9 cellular contexts compared by ENCODE assay signal in the genomic region with DNA sequence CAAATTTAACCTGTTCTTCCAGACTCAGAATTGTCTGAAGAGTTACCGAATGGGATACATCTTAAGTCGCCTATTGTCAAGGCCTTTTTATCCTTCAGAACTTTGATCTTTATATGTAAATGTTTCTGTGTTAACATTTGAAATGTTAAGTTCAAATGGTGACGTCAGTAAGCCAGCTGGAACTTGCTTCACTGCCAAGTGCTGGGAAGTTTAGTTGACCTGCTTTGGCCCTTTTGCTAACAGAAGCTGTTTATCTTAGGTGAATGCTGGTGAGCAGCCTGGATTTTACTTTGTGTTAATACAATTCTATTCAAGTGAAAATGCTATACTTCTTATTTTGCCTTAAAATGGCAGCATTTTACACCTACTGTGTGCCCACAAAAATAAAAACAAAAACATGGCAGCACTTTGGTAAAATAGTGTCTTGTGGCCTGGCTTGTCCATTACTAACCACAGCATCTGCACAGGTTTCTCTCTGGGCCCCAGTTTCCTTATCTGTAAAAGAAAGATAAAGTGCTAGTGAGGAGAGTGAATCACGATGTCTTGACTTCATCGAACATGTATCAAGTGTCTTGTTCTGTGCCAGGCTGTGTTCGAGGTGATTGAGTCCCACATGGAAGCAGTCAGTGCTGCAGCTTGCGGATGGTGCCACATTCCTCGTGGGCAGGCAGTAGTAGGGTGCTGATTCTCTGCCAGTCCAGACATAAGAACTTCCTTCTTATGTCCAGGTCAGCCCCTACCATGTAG. TPM values are rescaled to one million over a fixed set of nuclear protein-coding genes. Genes with fewer than 3 reads are reported as not detected.
DNase-seq lines count a peak whose midpoint lies in the region; ATAC-seq and TF ChIP-seq lines count a peak whose summit lies in the region.
"Had no signal": no experiment of that assay in that cellular context is flagged by ENCODE, and none has a peak within 500 bp of the region (broad histone marks: within the 10 kb centered on the region; RNA-seq: fewer than 3 reads in every experiment).

No MANE protein-coding gene starts in this region.

- no peaks in the 10 kb centered on the region for H3K9me3 ChIP-seq in stomach

- H3K27me3 Mint-ChIP-seq in activated CD4-positive, alpha-beta T cell treated with anti-CD3 and anti-CD28 coated beads, Interleukin-2, amount 10 ng/mL, durations not matched to agents 7 days and 5 days = peaks cover 1% of the 10 kb centered on the region

- intact Hi-C loops in stomach (cut with DNase I; ENCODE audit: low total_unique reads) = no loop called here

- H3K4me3 Mint-ChIP-seq in activated CD4-positive, alpha-beta T cell treated with anti-CD3 and anti-CD28 coated beads, Interleukin-2, amount 10 ng/mL, durations not matched to agents 7 days and 5 days = peak overlapping the region; percentile 95

- H3K36me3 Mint-ChIP-seq in activated CD4-positive, alpha-beta T cell treated with anti-CD3 and anti-CD28 coated beads, Interleukin-2, amount 10 ng/mL, durations not matched to agents 7 days and 5 days (ENCODE audit: low read depth) = peaks cover 11% of the 10 kb centered on the region

- H3K27me3 ChIP-seq in stomach = no peaks in the 10 kb centered on the region

- TF ChIP-seq EP300 in stomach (IDR thresholded peaks at IDR 0.05) = no peak

- no peak for DNase-seq in activated CD4-positive, alpha-beta T cell treated with anti-CD3 and anti-CD28 coated beads, Interleukin-2, amount 10 ng/mL, durations not matched to agents 7 days and 5 days
- DNase-seq in activated CD4-positive, alpha-beta T cell treated with anti-CD3 and anti-CD28 coated beads, Interleukin-2, amount 50 U/mL, for 1 hour = no peak
- peak; percentile 84 for DNase-seq in astrocyte of the spinal cord (ENCODE audit: low read depth, low spot score)
- DNase-seq in kidney tubule cell (ENCODE audit: low spot score) = peak; percentile 68
- peak; percentile 85 for DNase-seq in stomach
- no peak for DNase-seq in NCI-H2171 (lab: John Stamatoyannopoulos, UW)
- DNase-seq in RPMI8226 = no peak
- DNase-seq: NCI-H1436 had no signal

- peaks cover 0 to 4% (median 3%) of the 10 kb centered on the region in 4 donors for H3K36me3 ChIP-seq in stomach

- H3K4me1 Mint-ChIP-seq in activated CD4-positive, alpha-beta T cell treated with anti-CD3 and anti-CD28 coated beads, Interleukin-2, amount 10 ng/mL, durations not matched to agents 7 days and 5 days = peaks cover 28% of the 10 kb centered on the region

- CTCF ChIA-PET in activated CD4-positive, alpha-beta T cell treated with anti-CD3 and anti-CD28 coated beads, Interleukin-2, amount 10 ng/mL, durations not matched to agents 7 days and 5 days (lab: Charles Lee) = interaction anchor here (0.8 kb wide), 1 partner anchor 8 kb away, joined by 3 read pairs; no protein-coding TSS in a partner anchor

- H3K4me3 ChIP-seq in astrocyte of the spinal cord (ENCODE audit: low read depth, low read length) (no peak overlapping the region), stomach (peak overlapping the region in 2 of 4 donors; percentile 86 to 91)

- no peak overlapping the region for H3K27ac Mint-ChIP-seq in activated CD4-positive, alpha-beta T cell treated with anti-CD3 and anti-CD28 coated beads, Interleukin-2, amount 10 ng/mL, durations not matched to agents 7 days and 5 days

- H3K4me1 ChIP-seq in stomach = peaks cover 43 to 71% (median 56%) of the 10 kb centered on the region in 4 donors

- H3K27ac ChIP-seq in stomach = peak overlapping the region; percentile 94 to 99 (median 97)

- WGBS in stomach, 5 donors = 27 to 45% (median 28%) methylated on average over 8 of the region's 8 CpGs

- no peak for TF ChIP-seq POLR2A in stomach (IDR thresholded peaks at IDR 0.05)

- TF ChIP-seq CTCF in astrocyte of the spinal cord (IDR thresholded peaks at IDR 0.05; ENCODE audit: low read depth, low read length) (no peak), stomach (IDR thresholded peaks at IDR 0.05) (no peak)

- in situ Hi-C loops in astrocyte of the spinal cord (cut with HindIII; ENCODE audit: low sequenced_read_pairs) = no loop called here

- ATAC-seq in HG02870 (IDR thresholded peaks at IDR 0.05; ENCODE audit: unreplicated experiment) = no peak

- H3K9me3 Mint-ChIP-seq in activated CD4-positive, alpha-beta T cell treated with anti-CD3 and anti-CD28 coated beads, Interleukin-2, amount 10 ng/mL, durations not matched to agents 7 days and 5 days = peaks cover 6% of the 10 kb centered on the region

- POLR2A ChIA-PET in activated CD4-positive, alpha-beta T cell treated with anti-CD3 and anti-CD28 coated beads, Interleukin-2, amount 10 ng/mL, durations not matched to agents 7 days and 5 days (lab: Charles Lee) = interaction anchor here (0.6 kb wide), 1 partner anchor 7 kb away, joined by 8 read pairs; no protein-coding TSS in a partner anchor

RNA-seq across cellular contexts. Expression of a gene that starts 2.2 kb away (rescaled TPM):
- 10 to 100 TPM; 23.3 to 25.2 TPM for total RNA-seq in activated CD4-positive, alpha-beta T cell treated with anti-CD3 and anti-CD28 coated beads, Interleukin-2, amount 10 ng/mL, durations not matched to agents 7 days and 5 days
- total RNA-seq in stomach = 10 to 100 TPM; 25.7 to 50.7 (median 34.4) TPM
- polyA plus RNA-seq in stomach = 10 to 100 TPM; 38.4 to 44.7 (median 41.4) TPM

RNA-seq across cellular contexts. Expression of a gene that starts 56.0 kb away (rescaled TPM):
- total RNA-seq in activated CD4-positive, alpha-beta T cell treated with anti-CD3 and anti-CD28 coated beads, Interleukin-2, amount 10 ng/mL, durations not matched to agents 7 days and 5 days = 1 to 10 TPM; 3.2 to 4.1 TPM
- 10 to 100 TPM; 11.7 to 44.6 (median 20.0) TPM for total RNA-seq in stomach
- 10 to 100 TPM; 25.5 to 41.8 (median 36.0) TPM for polyA plus RNA-seq in stomach

Comparison
In these comparisons a context has a peak if more than half of its experiments do, and no peak if none do; other contexts are left out.
1. DNase-seq: peak in astrocyte of the spinal cord (single experiment), kidney tubule cell (single experiment) and stomach (single experiment); none in activated CD4-positive, alpha-beta T cell treated with anti-CD3 and anti-CD28 coated beads, Interleukin-2, amount 10 ng/mL, durations not matched to agents 7 days and 5 days (single experiment), activated CD4-positive, alpha-beta T cell treated with anti-CD3 and anti-CD28 coated beads, Interleukin-2, amount 50 U/mL, for 1 hour (single experiment), NCI-H2171 (single experiment) and RPMI8226 (single experiment).